ENCODE assay signal across 22 cellular contexts in genomic region chr3:31404871-31405270, GRCh38.
"Had no signal": no experiment of that assay in that cellular context is flagged by ENCODE, and none has a peak within 500 bp of the region (broad histone marks: within the 10 kb centered on the region; RNA-seq: fewer than 3 reads in every experiment).

No MANE protein-coding gene starts in this region.

- H3K27me3 ChIP-seq: ovary, spleen, suprapubic skin, tibial artery, upper lobe of right lung had no signal

- H3K27ac Mint-ChIP-seq: immature natural killer cell; naive thymus-derived CD4-positive, alpha-beta T cell; natural killer cell treated with Interleukin-12 subunit alpha and Interleukin-12 subunit beta and Interleukin-15 and Interleukin-18, amount 100 ng/mL, for 72 hours; progenitor cell of endocrine pancreas; stimulated activated effector memory CD8-positive, alpha-beta T cell treated with anti-CD3 and anti-CD28 coated beads, Interleukin-12 subunit alpha, Interleukin-12 subunit beta, amount 100 ng/mL, for 72 hours; stimulated activated naive CD8-positive, alpha-beta T cell treated with anti-CD3 and anti-CD28 coated beads, Interleukin-15, Interleukin-2, amounts not matched to agents 100 ng/mL and 50 ng/mL, for 24 hours had no signal

- H3K9me3 ChIP-seq: left ventricle myocardium inferior, ovary, suprapubic skin, thoracic aorta, tibial artery, upper lobe of right lung had no signal

- H3K9me3 Mint-ChIP-seq: immature natural killer cell; stimulated activated effector memory CD8-positive, alpha-beta T cell treated with anti-CD3 and anti-CD28 coated beads, Interleukin-12 subunit alpha, Interleukin-12 subunit beta, amount 100 ng/mL, for 72 hours had no signal

- H3K4me1 ChIP-seq: left ventricle myocardium inferior, suprapubic skin had no signal

- H3K36me3 ChIP-seq: left ventricle myocardium inferior, ovary, spleen, suprapubic skin, thoracic aorta, tibial artery, upper lobe of right lung had no signal

- H3K36me3 Mint-ChIP-seq: immature natural killer cell; mesothelial cell of epicardium; natural killer cell treated with Interleukin-12 subunit alpha and Interleukin-12 subunit beta and Interleukin-15 and Interleukin-18, amount 100 ng/mL, for 72 hours; stimulated activated effector memory CD8-positive, alpha-beta T cell treated with anti-CD3 and anti-CD28 coated beads, Interleukin-12 subunit alpha, Interleukin-12 subunit beta, amount 100 ng/mL, for 72 hours had no signal

- H3K4me3 ChIP-seq: left ventricle myocardium inferior, lung, ovary, spleen, suprapubic skin, thoracic aorta, tibial artery, upper lobe of right lung had no signal

- DNase-seq: hypothalamus; immature natural killer cell; kidney; left colon; left ventricle myocardium inferior; naive thymus-derived CD4-positive, alpha-beta T cell; ovary; right cardiac atrium; small intestine; spleen; stimulated activated CD4-positive, alpha-beta T cell treated with anti-CD3 and anti-CD28 coated beads, Interleukin-4, amount 100 ng/mL, for 24 hours; stimulated activated naive CD4-positive, alpha-beta T cell; tibial artery; upper lobe of right lung had no signal

- ATAC-seq: left colon; naive thymus-derived CD4-positive, alpha-beta T cell; natural killer cell treated with Interleukin-12 subunit alpha and Interleukin-12 subunit beta and Interleukin-15 and Interleukin-18, amount 100 ng/mL, for 72 hours; stimulated activated effector memory CD8-positive, alpha-beta T cell treated with anti-CD3 and anti-CD28 coated beads, Interleukin-12 subunit alpha, Interleukin-12 subunit beta, amount 100 ng/mL, for 72 hours; upper lobe of right lung had no signal

- H3K27ac ChIP-seq: left ventricle myocardium inferior, spleen, suprapubic skin, upper lobe of right lung had no signal
